In genomic region chr2:239685556-239685955, GRCh38 we compare ENCODE assay signal across 22 cellular contexts.
"Had no signal": no experiment of that assay in that cellular context is flagged by ENCODE, and none has a peak within 500 bp of the region (broad histone marks: within the 10 kb centered on the region; RNA-seq: fewer than 3 reads in every experiment).

No MANE protein-coding gene starts in this region.

- H3K27ac Mint-ChIP-seq: activated naive CD8-positive, alpha-beta T cell treated with anti-CD3 and anti-CD28 coated beads, Interleukin-2, amount 50 U/mL, for 24 hours; dendritic cell treated with granulocyte-macrophage colony-stimulating factor and Interleukin-4, amounts not matched to agents 40 ng/mL and 50 ng/mL, for 4 days; immature natural killer cell; stimulated activated naive CD8-positive, alpha-beta T cell treated with anti-CD3 and anti-CD28 coated beads, Interleukin-15, Interleukin-2, amounts not matched to agents 100 ng/mL and 50 ng/mL, for 24 hours had no signal

- H3K9me3 Mint-ChIP-seq: dendritic cell treated with granulocyte-macrophage colony-stimulating factor and Interleukin-4, amounts not matched to agents 40 ng/mL and 50 ng/mL, for 4 days; immature natural killer cell had no signal

- H3K36me3 ChIP-seq: SJSA1, tibial nerve had no signal

- H3K36me3 Mint-ChIP-seq: immature natural killer cell had no signal

- ATAC-seq: activated naive CD8-positive, alpha-beta T cell treated with anti-CD3 and anti-CD28 coated beads, Interleukin-2, amount 50 U/mL, for 24 hours; foreskin keratinocyte; mucosa of descending colon had no signal

- H3K27ac ChIP-seq: foreskin keratinocyte, hepatocyte, SJSA1, tibial nerve had no signal

- H3K4me1 ChIP-seq: foreskin keratinocyte, SJSA1 had no signal

- FAIRE-seq: TTC549 had no signal

- H3K4me3 Mint-ChIP-seq: activated naive CD8-positive, alpha-beta T cell treated with anti-CD3 and anti-CD28 coated beads, Interleukin-2, amount 50 U/mL, for 24 hours; dendritic cell treated with granulocyte-macrophage colony-stimulating factor and Interleukin-4, amounts not matched to agents 40 ng/mL and 50 ng/mL, for 4 days; immature natural killer cell; stimulated activated naive CD8-positive, alpha-beta T cell treated with anti-CD3 and anti-CD28 coated beads, Interleukin-15, Interleukin-2, amounts not matched to agents 100 ng/mL and 50 ng/mL, for 24 hours had no signal

- DNase-seq: activated CD4-positive, alpha-beta T cell treated with anti-CD3 and anti-CD28 coated beads for 1 hour; activated CD4-positive, alpha-beta T cell treated with anti-CD3 and anti-CD28 coated beads, Interleukin-2, amount 50 U/mL, for 1 hour; activated gamma-delta T cell; activated naive CD4-positive, alpha-beta T cell treated with anti-CD3 and anti-CD28 coated beads, Interleukin-2, amount 50 U/mL, for 16 hours; activated naive CD8-positive, alpha-beta T cell treated with anti-CD3 and anti-CD28 coated beads, Interleukin-2, amount 50 U/mL, for 24 hours; activated T-cell treated with anti-CD3 and anti-CD28 coated beads for 4 hours; cerebellar nuclear complex; effector CD8-positive, alpha-beta T cell; erythroblast; foreskin keratinocyte; immature natural killer cell; mesendoderm; mucosa of descending colon; occipital lobe; stimulated activated CD4-positive, alpha-beta T cell treated with anti-CD3 and anti-CD28 coated beads, Interleukin-4, amount 100 ng/mL, for 1 hour; T-helper 1 cell had no signal

- H3K4me3 ChIP-seq: hepatocyte, mucosa of descending colon, SJSA1, tibial nerve had no signal

- H3K4me1 Mint-ChIP-seq: activated naive CD8-positive, alpha-beta T cell treated with anti-CD3 and anti-CD28 coated beads, Interleukin-2, amount 50 U/mL, for 24 hours; immature natural killer cell had no signal

- H3K9me3 ChIP-seq: mucosa of descending colon, SJSA1 had no signal

- H3K27me3 ChIP-seq: hepatocyte had no signal
